Comparison of ENCODE assay signal across 14 cellular contexts in the genomic region with DNA sequence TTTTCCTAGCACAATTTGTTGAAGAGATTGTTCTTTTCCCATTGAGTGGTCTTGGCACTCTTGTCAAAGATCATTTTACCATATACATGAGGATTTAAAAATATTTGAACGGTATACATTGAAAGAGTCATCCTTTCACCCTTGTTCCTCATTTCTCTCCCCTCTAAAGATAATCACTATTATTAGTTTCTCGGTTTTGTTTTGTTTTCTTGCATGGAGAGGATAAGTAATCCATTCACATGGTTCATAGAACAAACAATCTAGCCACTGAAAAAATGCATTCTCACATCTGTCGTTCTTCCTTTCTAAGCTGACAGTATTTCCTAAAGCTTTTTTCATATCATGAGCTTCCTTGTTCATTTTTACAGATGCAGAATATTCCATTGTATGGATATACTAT. TPM values are rescaled to one million over a fixed set of nuclear protein-coding genes. Genes with fewer than 3 reads are reported as not detected.
A peak's percentile ranks its signal among the peaks of the same experiment; 100 is the strongest.
DNase-seq lines count a peak whose midpoint lies in the region; ATAC-seq and TF ChIP-seq lines count a peak whose summit lies in the region.
"Had no signal": no experiment of that assay in that cellular context is flagged by ENCODE, and none has a peak within 500 bp of the region (broad histone marks: within the 10 kb centered on the region; RNA-seq: fewer than 3 reads in every experiment).

No MANE protein-coding gene starts in this region.

- H3K36me3 Mint-ChIP-seq in activated T-helper 1 cell treated with anti-CD3 and anti-CD28 coated beads, Interleukin-12 subunit alpha, Interleukin-12 subunit beta, Interleukin-2, Interleukin-4 antibody, amounts not matched to agents 30 ng/mL and 10 ng/mL and 1 ng/mL, durations not matched to agents 14 hours and 24 hours and 36 hours (ENCODE audit: low read depth) = peaks cover 29% of the 10 kb centered on the region
- H3K36me3 Mint-ChIP-seq in Caco-2 (ENCODE audit: insufficient read depth, unreplicated experiment) = peaks cover 8% of the 10 kb centered on the region

- ATAC-seq in GM19452 (IDR thresholded peaks at IDR 0.05; ENCODE audit: unreplicated experiment) (peak; percentile 62), HG02973 (IDR thresholded peaks at IDR 0.05; ENCODE audit: unreplicated experiment) (peak; percentile 49)

- in situ Hi-C loops in GM13976 (cut with MboI; ENCODE audit: low sequenced_read_pairs, unreplicated experiment) = no loop called here
- in situ Hi-C loops in G401 (cut with HindIII; ENCODE audit: low sequenced_read_pairs) = no loop called here

- H3K4me1 Mint-ChIP-seq in activated T-helper 1 cell treated with anti-CD3 and anti-CD28 coated beads, Interleukin-12 subunit alpha, Interleukin-12 subunit beta, Interleukin-2, Interleukin-4 antibody, amounts not matched to agents 30 ng/mL and 10 ng/mL and 1 ng/mL, durations not matched to agents 14 hours and 24 hours and 36 hours (ENCODE audit: low read depth) = peaks cover 44% of the 10 kb centered on the region
- H3K4me1 Mint-ChIP-seq in Caco-2 (ENCODE audit: low read depth, unreplicated experiment) = no peaks in the 10 kb centered on the region
- H3K4me1 Mint-ChIP-seq: endodermal cell had no signal

- H3K9me3 Mint-ChIP-seq in activated T-helper 1 cell treated with anti-CD3 and anti-CD28 coated beads, Interleukin-12 subunit alpha, Interleukin-12 subunit beta, Interleukin-2, Interleukin-4 antibody, amounts not matched to agents 30 ng/mL and 10 ng/mL and 1 ng/mL, durations not matched to agents 14 hours and 24 hours and 36 hours = no peaks in the 10 kb centered on the region
- no peaks in the 10 kb centered on the region for H3K9me3 Mint-ChIP-seq in Caco-2 (ENCODE audit: unreplicated experiment)

- H3K36me3 ChIP-seq in Caco-2 (ENCODE audit: control insufficient read depth, insufficient read depth, low read length) = no peaks in the 10 kb centered on the region
- H3K36me3 ChIP-seq: thoracic aorta had no signal

- H3K27me3 Mint-ChIP-seq in activated T-helper 1 cell treated with anti-CD3 and anti-CD28 coated beads, Interleukin-12 subunit alpha, Interleukin-12 subunit beta, Interleukin-2, Interleukin-4 antibody, amounts not matched to agents 30 ng/mL and 10 ng/mL and 1 ng/mL, durations not matched to agents 14 hours and 24 hours and 36 hours (ENCODE audit: insufficient read depth) = no peaks in the 10 kb centered on the region
- H3K27me3 Mint-ChIP-seq in Caco-2 (ENCODE audit: insufficient read depth, unreplicated experiment) = no peaks in the 10 kb centered on the region

- CTCF ChIA-PET in Caco-2 (lab: Charles Lee) = no interaction called here

- TF ChIP-seq CTCF in GM13976 (IDR thresholded peaks at IDR 0.05; ENCODE audit: borderline replicate concordance, control extremely low read depth, extremely low read depth, insufficient read depth, missing control alignments) (no peak), Caco-2 (IDR thresholded peaks at IDR 0.05; ENCODE audit: insufficient read depth in 1 of 2, low read depth in 1 of 2, low read length in 1 of 2, severe bottlenecking in 1 of 2, unreplicated experiment in 1 of 2) (no peak)

- peak; percentile 16 for DNase-seq in GM13976 (ENCODE audit: low spot score)
- no peak for DNase-seq in activated T-helper 1 cell treated with anti-CD3 and anti-CD28 coated beads, Interleukin-12 subunit alpha, Interleukin-12 subunit beta, Interleukin-2, Interleukin-4 antibody, amounts not matched to agents 30 ng/mL and 10 ng/mL and 1 ng/mL, durations not matched to agents 14 hours and 24 hours and 36 hours (ENCODE audit: low spot score)
- DNase-seq in Caco-2 = no peak
- DNase-seq in G401 (ENCODE audit: low spot score) = no peak
- DNase-seq in DMS79 (lab: John Stamatoyannopoulos, UW) = no peak
- no peak for DNase-seq in NCI-H748 (lab: John Stamatoyannopoulos, UW; ENCODE audit: unreplicated experiment)
- DNase-seq: activated CD4-positive, alpha-beta T cell treated with anti-CD3 and anti-CD28 coated beads, Interleukin-2, amount 50 U/mL, for 4 hours; COR-L47; endodermal cell; hippocampal formation; NCI-H510A had no signal

- no peaks in the 10 kb centered on the region for H3K27me3 ChIP-seq in Caco-2 (replicated peaks; ENCODE audit: control insufficient read depth, insufficient read depth, low read length)

- H3K9me3 ChIP-seq in Caco-2 = no peaks in the 10 kb centered on the region
- H3K9me3 ChIP-seq: thoracic aorta had no signal

- peak overlapping the region; percentile 35 for H3K27ac Mint-ChIP-seq in activated T-helper 1 cell treated with anti-CD3 and anti-CD28 coated beads, Interleukin-12 subunit alpha, Interleukin-12 subunit beta, Interleukin-2, Interleukin-4 antibody, amounts not matched to agents 30 ng/mL and 10 ng/mL and 1 ng/mL, durations not matched to agents 14 hours and 24 hours and 36 hours
- H3K27ac Mint-ChIP-seq in Caco-2 (ENCODE audit: unreplicated experiment) = no peak overlapping the region
- H3K27ac Mint-ChIP-seq: endodermal cell had no signal

- POLR2A ChIA-PET in Caco-2 (lab: Charles Lee) = no interaction called here

- no TSS peak for BruUV-seq in Caco-2 (replicated peaks; lab: Mats Ljungman, UMichigan)

- intact Hi-C loops in activated T-helper 1 cell treated with anti-CD3 and anti-CD28 coated beads, Interleukin-12 subunit alpha, Interleukin-12 subunit beta, Interleukin-2, Interleukin-4 antibody, amounts not matched to agents 30 ng/mL and 10 ng/mL and 1 ng/mL, durations not matched to agents 14 hours and 24 hours and 36 hours (cut with micrococcal nuclease) = loop anchor here (2.0 kb wide), 2 partner anchors 15 to 39 kb away; partner anchors contain the start of gene MSMO1
- intact Hi-C loops in Caco-2 (cut with micrococcal nuclease; ENCODE audit: unreplicated experiment) = no loop called here

- H3K4me3 Mint-ChIP-seq in activated T-helper 1 cell treated with anti-CD3 and anti-CD28 coated beads, Interleukin-12 subunit alpha, Interleukin-12 subunit beta, Interleukin-2, Interleukin-4 antibody, amounts not matched to agents 30 ng/mL and 10 ng/mL and 1 ng/mL, durations not matched to agents 14 hours and 24 hours and 36 hours = no peak overlapping the region
- no peak overlapping the region for H3K4me3 Mint-ChIP-seq in Caco-2 (ENCODE audit: unreplicated experiment)
- H3K4me3 Mint-ChIP-seq: endodermal cell had no signal

- H3K4me3 ChIP-seq in Caco-2 (ENCODE audit: low read depth, low read length) = no peak overlapping the region
- H3K4me3 ChIP-seq: thoracic aorta had no signal

- H3K4me1 ChIP-seq in Caco-2 = no peaks in the 10 kb centered on the region

RNA-seq across cellular contexts. Expression of gene MSMO1, which starts 39.2 kb away (rescaled TPM):
- total RNA-seq in activated T-helper 1 cell treated with anti-CD3 and anti-CD28 coated beads, Interleukin-12 subunit alpha, Interleukin-12 subunit beta, Interleukin-2, Interleukin-4 antibody, amounts not matched to agents 30 ng/mL and 10 ng/mL and 1 ng/mL, durations not matched to agents 14 hours and 24 hours and 36 hours = 74.1 and 93.1 TPM in 2 replicates
- 80.5 and 91.1 TPM in 2 replicates for total RNA-seq in Caco-2 (2022)
- 52.2 and 66.8 TPM in 2 replicates for total RNA-seq in G401 (2014; rRNA removed; shearing (Covaris generic))
